ENCODE assay signal across 22 cellular contexts in the genomic region with DNA sequence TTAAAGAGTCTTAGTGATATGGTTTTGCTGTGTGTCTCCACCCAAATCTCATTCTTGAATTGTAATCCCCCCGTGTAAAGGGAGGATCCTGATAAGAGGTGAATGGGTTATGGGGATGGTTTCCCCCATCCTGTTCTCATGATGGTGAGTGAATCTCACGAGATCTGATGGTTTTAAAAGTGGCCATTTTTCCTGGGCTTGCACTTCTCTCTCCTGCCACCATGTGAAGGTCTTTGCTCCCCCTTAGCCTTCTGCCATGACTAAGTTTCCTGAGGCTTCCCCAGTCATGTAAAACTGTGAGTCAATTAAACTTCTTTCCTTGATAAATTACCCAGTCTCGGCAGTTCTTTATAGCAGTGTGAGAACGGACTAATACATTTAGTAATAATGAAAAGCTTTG. TPM values are rescaled to one million over a fixed set of nuclear protein-coding genes. Genes with fewer than 3 reads are reported as not detected.
DNase-seq lines count a peak whose midpoint lies in the region; ATAC-seq and TF ChIP-seq lines count a peak whose summit lies in the region.
"Had no signal": no experiment of that assay in that cellular context is flagged by ENCODE, and none has a peak within 500 bp of the region (broad histone marks: within the 10 kb centered on the region; RNA-seq: fewer than 3 reads in every experiment).

No MANE protein-coding gene starts in this region.

- H3K9me1 ChIP-seq in IMR-90 (ENCODE audit: insufficient read depth, low read length) = peaks cover 3% of the 10 kb centered on the region; the same call in 1 of the 2 replicates

- CTCF ChIA-PET in IMR-90 (lab: Yijun Ruan, JAX) = interaction anchor here (1.7 kb wide), 1 partner anchor 10 kb away, joined by 4 read pairs; no protein-coding TSS in a partner anchor
- CTCF ChIA-PET in WTC11 (lab: Charles Lee) = no interaction called here
- CTCF ChIA-PET in CD4-positive, alpha-beta memory T cell (lab: Charles Lee; ENCODE audit: partially characterized antibody) = no interaction called here

- H3K27me3 Mint-ChIP-seq in WTC11 (ENCODE audit: low read depth) (no peaks in the 10 kb centered on the region), glutamatergic neuron (ENCODE audit: unreplicated experiment) (no peaks in the 10 kb centered on the region)
- H3K27me3 Mint-ChIP-seq in CD4-positive, alpha-beta memory T cell = no peaks in the 10 kb centered on the region
- H3K27me3 Mint-ChIP-seq: activated naive CD4-positive, alpha-beta T cell treated with anti-CD3 and anti-CD28 coated beads, Interleukin-2, amount 50 U/mL, for 24 hours had no signal

- in situ Hi-C loops in IMR-90 (cut with MboI; ENCODE audit: low sequenced_read_pairs) = no loop called here

- H3K4me1 ChIP-seq in IMR-90 (ENCODE audit: control insufficient read depth, insufficient read depth, low read length) (no peaks in the 10 kb centered on the region), trophoblast cell (ENCODE audit: control insufficient read depth in 1 of 2, insufficient read depth in 2 of 2, low read length in 2 of 2) (no peaks in the 10 kb centered on the region)
- H3K4me1 ChIP-seq in CD4-positive, alpha-beta memory T cell (ENCODE audit: insufficient read depth, low read length) = no peaks in the 10 kb centered on the region
- H3K4me1 ChIP-seq: gastrocnemius medialis, spleen had no signal

- H4K8ac ChIP-seq in IMR-90 (ENCODE audit: low read depth in 2 of 2, low read length in 2 of 2) (no peak overlapping the region), trophoblast cell (ENCODE audit: low read depth, low read length) (no peak overlapping the region)

- H4K5ac ChIP-seq in IMR-90 (ENCODE audit: low read depth, low read length) = no peak overlapping the region

- no peaks in the 10 kb centered on the region for H3K27me3 ChIP-seq in IMR-90 (ENCODE audit: control insufficient read depth, insufficient read depth, low read length)
- no peaks in the 10 kb centered on the region for H3K27me3 ChIP-seq in trophoblast cell (ENCODE audit: insufficient read depth, low read length)
- H3K27me3 ChIP-seq in CD4-positive, alpha-beta memory T cell (ENCODE audit: insufficient read depth, low read length) = no peaks in the 10 kb centered on the region
- H3K27me3 ChIP-seq: gastrocnemius medialis, spleen had no signal

- H3K36me3 Mint-ChIP-seq in WTC11 (no peaks in the 10 kb centered on the region), glutamatergic neuron (ENCODE audit: unreplicated experiment) (no peaks in the 10 kb centered on the region)
- peaks cover 39 to 40% of the 10 kb centered on the region in 2 donors for H3K36me3 Mint-ChIP-seq in CD4-positive, alpha-beta memory T cell

- H3K27ac Mint-ChIP-seq in WTC11 (no peak overlapping the region), glutamatergic neuron (ENCODE audit: unreplicated experiment) (no peak overlapping the region)
- H3K27ac Mint-ChIP-seq in CD4-positive, alpha-beta memory T cell = peak overlapping the region in 2 of 7 donors; percentile 53 to 90
- H3K27ac Mint-ChIP-seq: activated naive CD4-positive, alpha-beta T cell treated with anti-CD3 and anti-CD28 coated beads, Interleukin-2, amount 50 U/mL, for 24 hours; activated T-cell treated with anti-CD3 and anti-CD28 coated beads, Interleukin-2, amount 50 U/mL, for 72 hours had no signal

- no peak overlapping the region for H3K4me3 ChIP-seq in GM12864 (ENCODE audit: low read depth, low read length)
- H3K4me3 ChIP-seq in IMR-90 (ENCODE audit: insufficient read depth, low read depth, low read length) = no peak overlapping the region
- no peak overlapping the region for H3K4me3 ChIP-seq in trophoblast cell (ENCODE audit: low read depth, low read length)
- no peak overlapping the region for H3K4me3 ChIP-seq in CD4-positive, alpha-beta memory T cell (ENCODE audit: low read length in 2 of 2)
- H3K4me3 ChIP-seq: gastrocnemius medialis, spleen had no signal

- no peak for TF ChIP-seq RAD21 in IMR-90 (IDR thresholded peaks at IDR 0.05; ENCODE audit: low read length)

- H2BK12ac ChIP-seq in trophoblast cell (ENCODE audit: low read length) = no peak overlapping the region

- H3K4me2 ChIP-seq in IMR-90 (ENCODE audit: low read depth, low read length) = no peak overlapping the region
- no peak overlapping the region for H3K4me2 ChIP-seq in trophoblast cell (ENCODE audit: low read length)

- H2BK15ac ChIP-seq in IMR-90 (ENCODE audit: low read depth, low read length) = no peak overlapping the region

- H3K27ac ChIP-seq in IMR-90 (ENCODE audit: insufficient read depth, low read length) (no peak overlapping the region), trophoblast cell (ENCODE audit: low read depth, low read length) (no peak overlapping the region)
- no peak overlapping the region for H3K27ac ChIP-seq in CD4-positive, alpha-beta memory T cell (ENCODE audit: low read depth, low read length)
- H3K27ac ChIP-seq: gastrocnemius medialis, spleen had no signal

- dilution Hi-C loops in IMR-90 (cut with HindIII; ENCODE audit: low sequenced_read_pairs, unreplicated experiment) = no loop called here

- H3K23ac ChIP-seq in IMR-90 (ENCODE audit: low read depth, low read length) (peak overlapping the region; percentile 51; the same call in 1 of the 2 replicates), trophoblast cell (ENCODE audit: low read length) (no peak overlapping the region)

- H3K36me3 ChIP-seq in IMR-90 (ENCODE audit: control insufficient read depth, insufficient read depth, low read length) (peaks cover 18% of the 10 kb centered on the region), trophoblast cell (ENCODE audit: control insufficient read depth in 1 of 2, insufficient read depth in 2 of 2, low read length in 2 of 2) (no peaks in the 10 kb centered on the region)
- H3K36me3 ChIP-seq in CD4-positive, alpha-beta memory T cell (ENCODE audit: insufficient read depth, low read length) = peaks cover 35% of the 10 kb centered on the region

- H3K9ac ChIP-seq in IMR-90 (ENCODE audit: low read depth, low read length) = no peak overlapping the region
- no peak overlapping the region for H3K9ac ChIP-seq in trophoblast cell (ENCODE audit: low read length)

- no peak overlapping the region for H3K18ac ChIP-seq in IMR-90 (ENCODE audit: low read depth, low read length)
- no peak overlapping the region for H3K18ac ChIP-seq in trophoblast cell (ENCODE audit: low read length)

- peaks cover 21 to 29% of the 10 kb centered on the region in 2 experiments for H3K79me1 ChIP-seq in IMR-90 (ENCODE audit: low read depth in 1 of 2, low read length in 2 of 2)
- no peaks in the 10 kb centered on the region for H3K79me1 ChIP-seq in trophoblast cell (ENCODE audit: low read length)

- H2BK5ac ChIP-seq in IMR-90 (ENCODE audit: low read depth, low read length, poor library complexity, severe bottlenecking) (no peak overlapping the region), trophoblast cell (ENCODE audit: low read depth, low read length, poor library complexity) (no peak overlapping the region)

- no peak overlapping the region for H4K12ac ChIP-seq in trophoblast cell (ENCODE audit: low read depth, low read length)

- H2BK120ac ChIP-seq in IMR-90 (ENCODE audit: low read depth, low read length) (no peak overlapping the region), trophoblast cell (ENCODE audit: insufficient read depth, low read length, poor library complexity) (no peak overlapping the region)

- H2BK20ac ChIP-seq in IMR-90 (ENCODE audit: low read depth, low read length) = no peak overlapping the region

- no peak overlapping the region for H4K91ac ChIP-seq in IMR-90 (ENCODE audit: insufficient read depth, low read depth, low read length)
- H4K91ac ChIP-seq in trophoblast cell (ENCODE audit: low read depth, low read length) = no peak overlapping the region

- no peak for TF ChIP-seq POLR2A in IMR-90 (IDR thresholded peaks at IDR 0.05; ENCODE audit: low read depth, low read length)

- H3K4ac ChIP-seq in IMR-90 (ENCODE audit: low read depth, low read length) (no peak overlapping the region), trophoblast cell (ENCODE audit: low read depth, low read length) (no peak overlapping the region)

- no peak overlapping the region for H3K14ac ChIP-seq in IMR-90 (replicated peaks; ENCODE audit: low read depth, low read length)
- no peak overlapping the region for H3K14ac ChIP-seq in trophoblast cell (ENCODE audit: low read length)

- H3K9me3 Mint-ChIP-seq in WTC11 (no peaks in the 10 kb centered on the region), glutamatergic neuron (ENCODE audit: unreplicated experiment) (no peaks in the 10 kb centered on the region)
- H3K9me3 Mint-ChIP-seq in CD4-positive, alpha-beta memory T cell = peaks cover 0 to 4% (median 0%) of the 10 kb centered on the region in 8 donors
- H3K9me3 Mint-ChIP-seq: activated naive CD4-positive, alpha-beta T cell treated with anti-CD3 and anti-CD28 coated beads, Interleukin-2, amount 50 U/mL, for 24 hours; CD14-positive monocyte had no signal

- no TSS peak for BruUV-seq in IMR-90 (replicated peaks; lab: Mats Ljungman, UMichigan)

- no peaks in the 10 kb centered on the region for H4K20me1 ChIP-seq in IMR-90 (ENCODE audit: insufficient read depth, low read length)

- H2AFZ ChIP-seq in IMR-90 (replicated peaks; ENCODE audit: low read length, poor library complexity) (no peak overlapping the region), trophoblast cell (ENCODE audit: insufficient read depth, low read length, poor library complexity) (no peak overlapping the region)

- DNase-seq in GM12864 (ENCODE audit: low read depth) (no peak), IMR-90 (peak; percentile 30), WTC11 (ENCODE audit: low spot score) (no peak), glutamatergic neuron (no peak), trophoblast cell (no peak), NCI-H2029 treated with DMSO at 0.1 percent for 48 hours (lab: John Stamatoyannopoulos, UW) (no peak), NCI-H1105 treated with DMSO at 0.1 percent for 48 hours (lab: John Stamatoyannopoulos, UW) (no peak)
- DNase-seq in CD4-positive, alpha-beta memory T cell = no peak
- DNase-seq: activated T-cell treated with anti-CD3 and anti-CD28 coated beads, Interleukin-2, amount 50 U/mL, for 72 hours; anterior cingulate cortex; central memory CD4-positive, alpha-beta T cell; gastrocnemius medialis; hypothalamus; mammary epithelial cell; NCI-H1694 treated with DMSO at 0.1 percent for 48 hours; NCI-H69; spleen; stimulated activated CD4-positive, alpha-beta T cell treated with anti-CD3 and anti-CD28 coated beads, Interleukin-4, amount 100 ng/mL, for 1 hour; stimulated activated naive CD4-positive, alpha-beta T cell treated with Interleukin-2 at 50 U/mL for 16 hours; SW 1271 had no signal

- no peaks in the 10 kb centered on the region for H3K79me2 ChIP-seq in trophoblast cell (ENCODE audit: control insufficient read depth, insufficient read depth, low read length, poor library complexity)

- H2AK5ac ChIP-seq in IMR-90 (ENCODE audit: low read depth, low read length) (no peak overlapping the region), trophoblast cell (ENCODE audit: low read length) (no peak overlapping the region)

- POLR2A ChIA-PET in IMR-90 (lab: Charles Lee; ENCODE audit: unreplicated experiment) (no interaction called here), WTC11 (lab: Charles Lee) (no interaction called here)
- POLR2A ChIA-PET in CD4-positive, alpha-beta memory T cell (lab: Charles Lee; ENCODE audit: partially characterized antibody) = no interaction called here

- peak overlapping the region; percentile 4; the same call in 1 of the 2 replicates for H3K56ac ChIP-seq in IMR-90 (ENCODE audit: extremely low read depth, insufficient read depth, low read length)

- intact Hi-C loops in IMR-90 (cut with micrococcal nuclease) = no loop called here
- intact Hi-C loops in CD4-positive, alpha-beta memory T cell (cut with micrococcal nuclease) = no loop called here

- no CpG with 5 or more reads among the region's 4 CpGs for WGBS in IMR-90 (ENCODE audit: extremely low coverage in 2 of 2, insufficient read length in 1 of 2), 2 experiments
- WGBS in trophoblast cell (ENCODE audit: extremely low coverage, insufficient coverage, insufficient read length) = no CpG with 5 or more reads among the region's 4 CpGs

- H2AK9ac ChIP-seq in IMR-90 (replicated peaks; ENCODE audit: low read depth, low read length, poor library complexity) = no peak overlapping the region

- ATAC-seq in IMR-90 (ENCODE audit: low read depth) (no peak), WTC11 (peak; percentile 81)
- ATAC-seq: activated T-cell treated with anti-CD3 and anti-CD28 coated beads, Interleukin-2, amount 50 U/mL, for 72 hours; gastrocnemius medialis had no signal

- peak; percentile 9 for TF ChIP-seq CTCF in GM12864 (IDR thresholded peaks at IDR 0.05; ENCODE audit: low read depth, low read length, missing control alignments)
- no peak for TF ChIP-seq CTCF in IMR-90 (conservative IDR thresholded peaks at IDR 0.05; ENCODE audit: low read depth, low read length)
- no peak for TF ChIP-seq CTCF in WTC11 (IDR thresholded peaks at IDR 0.05)
- TF ChIP-seq CTCF in glutamatergic neuron (IDR thresholded peaks at IDR 0.05; ENCODE audit: partially characterized antibody, unreplicated experiment) = peak; percentile 19

- H3K9me3 ChIP-seq in IMR-90 (ENCODE audit: control insufficient read depth, insufficient read depth, low read length) = no peaks in the 10 kb centered on the region
- no peaks in the 10 kb centered on the region for H3K9me3 ChIP-seq in trophoblast cell (ENCODE audit: insufficient read depth, low read depth, low read length)
- H3K9me3 ChIP-seq in CD4-positive, alpha-beta memory T cell (ENCODE audit: control insufficient read depth in 1 of 2, low read length in 2 of 2) = no peaks in the 10 kb centered on the region
- H3K9me3 ChIP-seq: gastrocnemius medialis, spleen had no signal

- H3K4me1 Mint-ChIP-seq in WTC11 (no peaks in the 10 kb centered on the region), glutamatergic neuron (ENCODE audit: low read depth, unreplicated experiment) (no peaks in the 10 kb centered on the region)
- H3K4me1 Mint-ChIP-seq in CD4-positive, alpha-beta memory T cell = peaks cover 10 to 20% (median 16%) of the 10 kb centered on the region in 4 donors
- H3K4me1 Mint-ChIP-seq: activated naive CD4-positive, alpha-beta T cell treated with anti-CD3 and anti-CD28 coated beads, Interleukin-2, amount 50 U/mL, for 24 hours had no signal

- no peak overlapping the region for H3K4me3 Mint-ChIP-seq in WTC11
- no peak overlapping the region for H3K4me3 Mint-ChIP-seq in glutamatergic neuron (ENCODE audit: unreplicated experiment)
- no peak overlapping the region for H3K4me3 Mint-ChIP-seq in CD4-positive, alpha-beta memory T cell
- H3K4me3 Mint-ChIP-seq: activated naive CD4-positive, alpha-beta T cell treated with anti-CD3 and anti-CD28 coated beads, Interleukin-2, amount 50 U/mL, for 24 hours; activated T-cell treated with anti-CD3 and anti-CD28 coated beads, Interleukin-2, amount 50 U/mL, for 72 hours; CD14-positive monocyte had no signal

RNA-seq across cellular contexts. Expression of a gene that starts 46.9 kb away (rescaled TPM):
- total RNA-seq in IMR-90 (2012; rRNA removed) = 88.5 and 115 TPM in 2 replicates
- polyA plus RNA-seq in IMR-90 (2012; rRNA removed) = 36.5 and 46.8 TPM in 2 replicates
- polyA plus RNA-seq in IMR-90 (2012; cell fraction: cytosol; rRNA removed) = 7.4 and 14.9 TPM in 2 replicates
- polyA plus RNA-seq in IMR-90 (2012; cell fraction: nucleus; rRNA removed; ENCODE audit: low replicate concordance) = 3.8 and 22.8 TPM in 2 replicates
- total RNA-seq in WTC11 (2021) = 7.9 to 9.9 TPM (median 9.0 TPM) in 3 replicates
- 47.8 TPM for total RNA-seq in glutamatergic neuron (ENCODE audit: unreplicated experiment)
- polyA plus RNA-seq in trophoblast cell (2013) = 8.8 and 9.2 TPM in 2 replicates
- 10 to 100 TPM; 90.1 to 91.6 TPM for total RNA-seq in CD4-positive, alpha-beta memory T cell
- polyA plus RNA-seq in CD4-positive, alpha-beta memory T cell = 10 to 100 TPM; 88.1 to 91.2 TPM

Comparison
In these comparisons a context has a peak if more than half of its experiments do, and no peak if none do; other contexts are left out.
1. CTCF ChIP-seq: peak in GM12864 (single experiment) and glutamatergic neuron (single experiment); none in IMR-90 (single experiment) and WTC11 (single experiment).